ENCODE assay signal across 1 cellular context in genomic region chr17:2237521-2237921, GRCh38.
TF ChIP-seq lines count a peak whose summit lies in the region.

No MANE protein-coding gene starts in this region.

TF ChIP-seq in GM12878, 131 proteins besides CTCF, POLR2A, EP300 and RAD21 (continued from another document):
- TF ChIP-seq REST (IDR thresholded peaks at IDR 0.05; ENCODE audit: low read depth, low read length): no peak
- TF ChIP-seq MTA2 (IDR thresholded peaks at IDR 0.05; ENCODE audit: low read depth): no peak
- no peak for TF ChIP-seq HDAC2 (IDR thresholded peaks at IDR 0.05)
- no peak for TF ChIP-seq ZNF384 (IDR thresholded peaks at IDR 0.05; ENCODE audit: borderline replicate concordance, low read depth, low read length)
- no peak for TF ChIP-seq SUZ12 (IDR thresholded peaks at IDR 0.05; ENCODE audit: unreplicated experiment)
- TF ChIP-seq NR2C2 (IDR thresholded peaks at IDR 0.05; ENCODE audit: borderline replicate concordance, control insufficient read depth, insufficient read length, low read depth): no peak
- no peak for TF ChIP-seq CBFB (IDR thresholded peaks at IDR 0.05; ENCODE audit: low read depth)
